Comparison of ENCODE assay signal across 19 cellular contexts in the genomic region with DNA sequence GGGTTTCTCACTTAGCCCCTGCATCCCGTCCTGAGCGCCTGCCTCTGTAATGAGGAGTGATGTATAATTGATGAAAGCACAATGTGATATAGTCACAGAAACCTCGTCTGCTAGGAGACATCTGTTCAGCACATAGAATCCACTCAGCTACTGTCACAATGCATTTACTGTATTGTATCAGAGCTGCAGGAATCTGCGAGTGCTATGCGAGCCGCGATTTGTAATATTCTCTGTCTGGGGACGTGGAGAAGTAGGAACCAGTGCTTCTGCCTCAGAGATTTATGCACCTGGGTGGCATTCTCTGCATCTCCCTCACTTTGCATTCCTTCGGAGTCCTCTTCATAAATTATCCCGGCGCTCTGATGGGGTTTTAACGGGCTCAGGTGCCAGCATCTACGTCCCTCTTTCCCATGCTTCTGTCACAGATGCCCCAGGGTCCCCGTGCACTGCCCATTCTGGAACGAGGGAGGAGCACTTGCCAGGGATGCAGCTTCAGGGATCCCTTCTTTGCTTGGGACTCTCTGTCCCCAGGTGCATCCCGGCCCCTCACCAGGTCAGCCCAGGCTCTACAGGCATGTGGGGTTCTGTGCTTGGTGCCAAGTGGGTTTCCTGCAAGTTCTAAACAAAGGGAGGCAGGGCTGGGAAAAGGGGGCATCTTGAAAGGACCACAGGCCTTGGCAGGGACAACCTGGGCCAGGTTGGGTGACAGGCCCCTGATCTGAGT.
"Had no signal": no experiment of that assay in that cellular context is flagged by ENCODE, and none has a peak within 500 bp of the region (broad histone marks: within the 10 kb centered on the region; RNA-seq: fewer than 3 reads in every experiment).

No MANE protein-coding gene starts in this region.

- H3K27ac Mint-ChIP-seq: activated CD4-positive, alpha-beta memory T cell treated with anti-CD3 and anti-CD28 coated beads, Interleukin-2, amount 10 ng/mL, durations not matched to agents 7 days and 5 days; activated naive CD4-positive, alpha-beta T cell treated with anti-CD3 and anti-CD28 coated beads, Interleukin-2, amount 50 U/mL, for 24 hours; activated T-cell treated with anti-CD3 and anti-CD28 coated beads, Interleukin-2, amount 50 U/mL, for 72 hours; effector memory CD8-positive, alpha-beta T cell; nephron; stimulated activated memory B cell treated with anti-CD40 and anti-IgM and Interleukin-4, amounts not matched to agents 10 μg/mL and 1 μg/mL and 100 μg/mL, for 72 hours had no signal

- H3K4me1 Mint-ChIP-seq: activated naive CD4-positive, alpha-beta T cell treated with anti-CD3 and anti-CD28 coated beads, Interleukin-2, amount 50 U/mL, for 24 hours; nephron; stimulated activated memory B cell treated with anti-CD40 and anti-IgM and Interleukin-4, amounts not matched to agents 10 μg/mL and 1 μg/mL and 100 μg/mL, for 72 hours had no signal

- DNase-seq: activated CD4-positive, alpha-beta memory T cell treated with anti-CD3 and anti-CD28 coated beads, Interleukin-2, amount 10 ng/mL, durations not matched to agents 7 days and 5 days; activated CD4-positive, alpha-beta T cell treated with anti-CD3 and anti-CD28 coated beads for 48 hours; activated gamma-delta T cell; activated T-cell treated with anti-CD3 and anti-CD28 coated beads, Interleukin-2, amount 50 U/mL, for 72 hours; body of pancreas; central memory CD4-positive, alpha-beta T cell; effector memory CD8-positive, alpha-beta T cell; foreskin melanocyte; left ventricle myocardium superior; mammary epithelial cell; stomach; testis; trophoblast cell had no signal

- H3K9me3 Mint-ChIP-seq: activated CD4-positive, alpha-beta memory T cell treated with anti-CD3 and anti-CD28 coated beads, Interleukin-2, amount 10 ng/mL, durations not matched to agents 7 days and 5 days; activated naive CD4-positive, alpha-beta T cell treated with anti-CD3 and anti-CD28 coated beads, Interleukin-2, amount 50 U/mL, for 24 hours; activated T-cell treated with anti-CD3 and anti-CD28 coated beads, Interleukin-2, amount 50 U/mL, for 72 hours; effector memory CD8-positive, alpha-beta T cell; nephron; stimulated activated memory B cell treated with anti-CD40 and anti-IgM and Interleukin-4, amounts not matched to agents 10 μg/mL and 1 μg/mL and 100 μg/mL, for 72 hours had no signal

- H3K36me3 Mint-ChIP-seq: activated naive CD4-positive, alpha-beta T cell treated with anti-CD3 and anti-CD28 coated beads, Interleukin-2, amount 50 U/mL, for 24 hours; stimulated activated memory B cell treated with anti-CD40 and anti-IgM and Interleukin-4, amounts not matched to agents 10 μg/mL and 1 μg/mL and 100 μg/mL, for 72 hours had no signal

- H3K27ac ChIP-seq: body of pancreas, parathyroid adenoma, stomach, testis, vagina had no signal

- H3K4me3 Mint-ChIP-seq: activated CD4-positive, alpha-beta memory T cell treated with anti-CD3 and anti-CD28 coated beads, Interleukin-2, amount 10 ng/mL, durations not matched to agents 7 days and 5 days; activated naive CD4-positive, alpha-beta T cell treated with anti-CD3 and anti-CD28 coated beads, Interleukin-2, amount 50 U/mL, for 24 hours; activated T-cell treated with anti-CD3 and anti-CD28 coated beads, Interleukin-2, amount 50 U/mL, for 72 hours; effector memory CD8-positive, alpha-beta T cell; nephron; stimulated activated memory B cell treated with anti-CD40 and anti-IgM and Interleukin-4, amounts not matched to agents 10 μg/mL and 1 μg/mL and 100 μg/mL, for 72 hours had no signal

- ATAC-seq: activated T-cell treated with anti-CD3 and anti-CD28 coated beads, Interleukin-2, amount 50 U/mL, for 72 hours; body of pancreas; effector memory CD8-positive, alpha-beta T cell; esophagus mucosa; left ventricle myocardium superior; stimulated activated memory B cell treated with anti-CD40 and anti-IgM and Interleukin-4, amounts not matched to agents 10 μg/mL and 1 μg/mL and 100 μg/mL, for 72 hours had no signal
